8 cellular contexts compared by ENCODE assay signal in genomic region chr19:4052993-4053422, GRCh38. TPM values are rescaled to one million over a fixed set of nuclear protein-coding genes. Genes with fewer than 3 reads are reported as not detected.
DNase-seq lines count a peak whose midpoint lies in the region; ATAC-seq, FAIRE-seq and TF ChIP-seq lines count a peak whose summit lies in the region.
"Had no signal": no experiment of that assay in that cellular context is flagged by ENCODE, and none has a peak within 500 bp of the region (broad histone marks: within the 10 kb centered on the region; RNA-seq: fewer than 3 reads in every experiment).

No MANE protein-coding gene starts in this region.

- ATAC-seq in HepG2: peak; percentile 17
- no peak for ATAC-seq in HG03571 (IDR thresholded peaks at IDR 0.05; ENCODE audit: unreplicated experiment)
- no peak for ATAC-seq in GM18873 (IDR thresholded peaks at IDR 0.05; ENCODE audit: low FRiP score, unreplicated experiment)

- H3K27me3 ChIP-seq in HUES64 (ENCODE audit: insufficient read depth, low read length) (no peaks in the 10 kb centered on the region), adipocyte (replicated peaks; ENCODE audit: control insufficient read depth, insufficient read depth, low read length) (no peaks in the 10 kb centered on the region), HepG2 (ENCODE audit: control insufficient read depth in 1 of 2, insufficient read depth in 2 of 2, low read length in 2 of 2) (no peaks in the 10 kb centered on the region), subcutaneous abdominal adipose tissue (ENCODE audit: control insufficient read depth in 5 of 5, insufficient read depth in 4 of 5, low read length in 5 of 5) (no peaks in the 10 kb centered on the region)

- CTCF ChIA-PET in HepG2 (lab: Yijun Ruan, JAX; ENCODE audit: low intra/inter-chr PET ratio, low total read pairs): no interaction called here

- H3K9me3 ChIP-seq in HUES64 (ENCODE audit: insufficient read depth, low read depth, low read length) (no peaks in the 10 kb centered on the region), adipocyte (ENCODE audit: control insufficient read depth, low read length) (no peaks in the 10 kb centered on the region), HepG2 (ENCODE audit: low read length) (no peaks in the 10 kb centered on the region), subcutaneous abdominal adipose tissue (ENCODE audit: control insufficient read depth in 5 of 5, low read length in 5 of 5) (no peaks in the 10 kb centered on the region)

- 92% methylated on average over 13 of the region's 13 CpGs for WGBS in HUES64
- WGBS in HepG2 (ENCODE audit: low lambda C conversion rate): 50% methylated on average over 13 of the region's 13 CpGs

- in situ Hi-C loops in HepG2 (cut with HindIII; ENCODE audit: extremely low pct_ligation_motif_present, low pct_unique_long_range_greater_than_20kb): no loop called here

- H3K9ac ChIP-seq in HUES64 (ENCODE audit: low read depth, low read length): peak overlapping the region; percentile 20; the same call in 1 of the 2 replicates
- H3K9ac ChIP-seq in adipocyte (ENCODE audit: low read length): peak overlapping the region; percentile 75
- H3K9ac ChIP-seq in HepG2 (ENCODE audit: insufficient read depth, low read depth, low read length): peak overlapping the region; percentile 31
- peak overlapping the region in 2 of 5 donors; percentile 19 to 28 for H3K9ac ChIP-seq in subcutaneous abdominal adipose tissue (ENCODE audit: low read length in 5 of 5)

- FAIRE-seq in HepG2 (lab: Jason Lieb, UNC): no peak

- POLR2A ChIA-PET in HepG2 (lab: Yijun Ruan, JAX): interaction anchor here (1.2 to 2.6 kb wide), 10 partner anchors 11 to 289 kb away, joined by 3 to 16 read pairs (median 6); partner anchors contain the start of genes EEF2, PIAS4 and ZBTB7A

- no peak for TF ChIP-seq CTCF in HepG2 (CRISPR knock-in tag; IDR thresholded peaks at IDR 0.05)

- TF ChIP-seq POLR2A in HepG2 (IDR thresholded peaks at IDR 0.05; ENCODE audit: insufficient read depth in 1 of 2, low read depth in 2 of 2, low read length in 2 of 2): no peak; a peak in 1 of 4 replicates

- no peak overlapping the region for H2AFZ ChIP-seq in HepG2 (ENCODE audit: low read length)

- no peak overlapping the region for H3K27ac ChIP-seq in HUES64 (ENCODE audit: low read depth, low read length)
- H3K27ac ChIP-seq in HepG2 (ENCODE audit: extremely low read length, insufficient read depth, low read length): peak overlapping the region; percentile 99
- peak overlapping the region; percentile 89 for H3K27ac ChIP-seq in subcutaneous abdominal adipose tissue (ENCODE audit: low read depth, low read length)

- H3K36me3 ChIP-seq in HUES64 (ENCODE audit: insufficient read depth, low read length) (peaks cover 48% of the 10 kb centered on the region), adipocyte (ENCODE audit: control insufficient read depth, insufficient read depth, low read length, severe bottlenecking) (peaks cover 55% of the 10 kb centered on the region), HepG2 (replicated peaks in 1 of 2; ENCODE audit: control insufficient read depth in 1 of 2, insufficient read depth in 2 of 2, low read length in 2 of 2) (peaks cover 31 to 60% of the 10 kb centered on the region in 2 experiments), subcutaneous abdominal adipose tissue (ENCODE audit: control insufficient read depth in 5 of 5, insufficient read depth in 5 of 5, low read length in 5 of 5) (peaks cover 0 to 63% (median 42%) of the 10 kb centered on the region in 5 donors)

- no peak for DNase-seq in adipocyte (ENCODE audit: low read depth)
- DNase-seq in HepG2 (ENCODE audit: low spot score): peak; percentile 36
- no peak for DNase-seq in cerebellar cortex (ENCODE audit: low spot score)
- DNase-seq: NCI-H1436 treated with DMSO at 0.1 percent for 48 hours had no signal

- H3K4me3 ChIP-seq in HUES64 (ENCODE audit: low read length): no peak overlapping the region
- H3K4me3 ChIP-seq in adipocyte (ENCODE audit: low read length): peak overlapping the region; percentile 43
- peak overlapping the region in 1 of 3 experiments; percentile 37; a peak in 2 of 6 replicates for H3K4me3 ChIP-seq in HepG2 (replicated peaks in 1 of 3; ENCODE audit: insufficient read depth in 1 of 3, low read depth in 2 of 3, low read length in 3 of 3)
- peak overlapping the region in 3 of 5 donors; percentile 5 to 39 (median 36) for H3K4me3 ChIP-seq in subcutaneous abdominal adipose tissue (ENCODE audit: low read depth in 1 of 5, low read length in 5 of 5)

- TF ChIP-seq EP300 in HepG2 (IDR thresholded peaks at IDR 0.05; ENCODE audit: low read depth in 2 of 2, low read length in 2 of 2) (no peak), HepG2 (CRISPR knock-in tag; IDR thresholded peaks at IDR 0.05; ENCODE audit: borderline replicate concordance) (no peak)

- H3K4me2 ChIP-seq in HepG2 (ENCODE audit: low read depth, low read length): peak overlapping the region; percentile 54

- no peak for TF ChIP-seq RAD21 in HepG2 (CRISPR knock-in tag; IDR thresholded peaks at IDR 0.05)

- no TSS peak for BruUV-seq in HepG2 (replicated peaks; lab: Mats Ljungman, UMichigan)

- H4K20me1 ChIP-seq in HepG2 (ENCODE audit: insufficient read depth, low read length): peaks cover 45% of the 10 kb centered on the region; the same call in 1 of the 2 replicates

- H3K79me2 ChIP-seq in HepG2 (ENCODE audit: insufficient read depth, low read length): peaks cover 65% of the 10 kb centered on the region

- intact Hi-C loops in HepG2 (cut with micrococcal nuclease; ENCODE audit: unreplicated experiment): loop anchor here (1.0 to 10.0 kb wide), 2 partner anchors 63 to 92 kb away; no protein-coding TSS in a partner anchor

- H3K4me1 ChIP-seq in HUES64 (ENCODE audit: insufficient read depth, low read length) (no peaks in the 10 kb centered on the region; the same call in 1 of the 2 replicates), adipocyte (ENCODE audit: control insufficient read depth, insufficient read depth, low read length) (peaks cover 38% of the 10 kb centered on the region), HepG2 (ENCODE audit: insufficient read depth, low read length) (peaks cover 39% of the 10 kb centered on the region), subcutaneous abdominal adipose tissue (ENCODE audit: control insufficient read depth in 5 of 5, insufficient read depth in 5 of 5, low read length in 5 of 5) (peaks cover 14 to 39% (median 35%) of the 10 kb centered on the region in 5 donors)

RNA-seq across cellular contexts. Expression of gene ZBTB7A, which starts 13.7 kb away (rescaled TPM):
- 8.6 TPM for polyA plus RNA-seq in HUES64 (2013, experiment 1 of 2)
- 8.7 TPM for polyA plus RNA-seq in HUES64 (2013, experiment 2 of 2)
- total RNA-seq in HepG2 (2016; rRNA removed; fragmentation: Illumina TruSeq; extraction: Trizol): 3.5 and 3.6 TPM in 2 replicates
- total RNA-seq in HepG2 (2016; cell fraction: cytosol; rRNA removed; fragmentation: Illumina TruSeq; extraction: Trizol; ENCODE audit: low read depth): 1.8 TPM in 2 replicates
- total RNA-seq in HepG2 (2016; cell fraction: insoluble cytoplasmic fraction; rRNA removed; fragmentation: Illumina TruSeq; extraction: Trizol): 2.7 and 3.2 TPM in 2 replicates
- 3.7 and 4.3 TPM in 2 replicates for total RNA-seq in HepG2 (2016; cell fraction: membrane; rRNA removed; fragmentation: Illumina TruSeq; extraction: Trizol)
- total RNA-seq in HepG2 (2016; cell fraction: nucleus; rRNA removed; fragmentation: Illumina TruSeq; extraction: Trizol): 3.0 and 3.1 TPM in 2 replicates
- 4.0 and 5.5 TPM in 2 replicates for polyA plus RNA-seq in HepG2 (2011; rRNA removed)
- 2.9 and 4.8 TPM in 2 replicates for polyA plus RNA-seq in HepG2 (2011; cell fraction: cytosol; rRNA removed)
- polyA plus RNA-seq in HepG2 (2011; cell fraction: nucleus; rRNA removed): 23.5 and 34.3 TPM in 2 replicates
- 4.7 and 6.0 TPM in 2 replicates for polyA plus RNA-seq in HepG2 (2012)
- polyA plus RNA-seq in HepG2 (2016; cell fraction: cytosol; fragmentation: Illumina TruSeq; extraction: Trizol; ENCODE audit: low read depth): 0.96 and 1.2 TPM in 2 replicates
- 4.5 and 4.8 TPM in 2 replicates for polyA plus RNA-seq in HepG2 (2016; cell fraction: insoluble cytoplasmic fraction; fragmentation: Illumina TruSeq; extraction: Trizol; ENCODE audit: low read depth)
- polyA plus RNA-seq in HepG2 (2016; cell fraction: membrane; fragmentation: Illumina TruSeq; extraction: Trizol; ENCODE audit: low read depth): 2.7 and 3.0 TPM in 2 replicates
- polyA plus RNA-seq in HepG2 (2016; cell fraction: nucleus; fragmentation: Illumina TruSeq; extraction: Trizol; ENCODE audit: insufficient read depth, low read depth): 9.7 and 9.9 TPM in 2 replicates
- 4.3 and 12.1 TPM in 2 replicates for polyA minus RNA-seq in HepG2 (2011; rRNA and poly(A)+ RNA removed; ENCODE audit: low replicate concordance)
- polyA minus RNA-seq in HepG2 (2011; cell fraction: cytosol; rRNA and poly(A)+ RNA removed): 9.4 and 10.5 TPM in 2 replicates
- 5.0 and 5.4 TPM in 2 replicates for polyA minus RNA-seq in HepG2 (2011; cell fraction: nucleus; rRNA and poly(A)+ RNA removed)

RNA-seq across cellular contexts. Expression of gene PIAS4, which starts 45.5 kb away (rescaled TPM):
- 26.4 TPM for polyA plus RNA-seq in HUES64 (2013, experiment 1 of 2)
- 23.3 TPM for polyA plus RNA-seq in HUES64 (2013, experiment 2 of 2)
- total RNA-seq in HepG2 (2016; rRNA removed; fragmentation: Illumina TruSeq; extraction: Trizol): 20.1 and 22.4 TPM in 2 replicates
- 4.3 and 5.1 TPM in 2 replicates for total RNA-seq in HepG2 (2016; cell fraction: cytosol; rRNA removed; fragmentation: Illumina TruSeq; extraction: Trizol; ENCODE audit: low read depth)
- 16.7 and 23.3 TPM in 2 replicates for total RNA-seq in HepG2 (2016; cell fraction: insoluble cytoplasmic fraction; rRNA removed; fragmentation: Illumina TruSeq; extraction: Trizol)
- total RNA-seq in HepG2 (2016; cell fraction: membrane; rRNA removed; fragmentation: Illumina TruSeq; extraction: Trizol): 9.8 and 11.2 TPM in 2 replicates
- total RNA-seq in HepG2 (2016; cell fraction: nucleus; rRNA removed; fragmentation: Illumina TruSeq; extraction: Trizol): 9.7 and 15.2 TPM in 2 replicates
- 8.7 and 9.0 TPM in 2 replicates for polyA plus RNA-seq in HepG2 (2011; rRNA removed)
- 11.2 and 43.1 TPM in 2 replicates for polyA plus RNA-seq in HepG2 (2011; cell fraction: cytosol; rRNA removed)
- polyA plus RNA-seq in HepG2 (2011; cell fraction: nucleus; rRNA removed): 22.4 and 27.4 TPM in 2 replicates
- 19.1 and 20.7 TPM in 2 replicates for polyA plus RNA-seq in HepG2 (2012)
- polyA plus RNA-seq in HepG2 (2016; cell fraction: cytosol; fragmentation: Illumina TruSeq; extraction: Trizol; ENCODE audit: low read depth): 3.3 and 3.5 TPM in 2 replicates
- 18.2 and 33.3 TPM in 2 replicates for polyA plus RNA-seq in HepG2 (2016; cell fraction: insoluble cytoplasmic fraction; fragmentation: Illumina TruSeq; extraction: Trizol; ENCODE audit: low read depth)
- 5.6 and 5.9 TPM in 2 replicates for polyA plus RNA-seq in HepG2 (2016; cell fraction: membrane; fragmentation: Illumina TruSeq; extraction: Trizol; ENCODE audit: low read depth)
- polyA plus RNA-seq in HepG2 (2016; cell fraction: nucleus; fragmentation: Illumina TruSeq; extraction: Trizol; ENCODE audit: insufficient read depth, low read depth): 36.3 and 39.1 TPM in 2 replicates
- polyA minus RNA-seq in HepG2 (2011; rRNA and poly(A)+ RNA removed; ENCODE audit: low replicate concordance): 12.2 and 13.9 TPM in 2 replicates
- 5.1 and 7.7 TPM in 2 replicates for polyA minus RNA-seq in HepG2 (2011; cell fraction: cytosol; rRNA and poly(A)+ RNA removed)
- 14.5 and 15.1 TPM in 2 replicates for polyA minus RNA-seq in HepG2 (2011; cell fraction: nucleus; rRNA and poly(A)+ RNA removed)
